In genomic region chr16:56671706-56672105, GRCh38 we compare ENCODE assay signal across 1 cellular context.
TF ChIP-seq lines count a peak whose summit lies in the region.

No MANE protein-coding gene starts in this region.

TF ChIP-seq in endothelial cell of umbilical vein, 7 proteins besides CTCF, POLR2A, EP300 and RAD21:
- TF ChIP-seq GATA2 (IDR thresholded peaks at IDR 0.05; ENCODE audit: insufficient read depth, insufficient read length, low read depth, low read length): no peak
- no peak for TF ChIP-seq MAX (IDR thresholded peaks at IDR 0.05; ENCODE audit: insufficient read depth, insufficient read length)
- TF ChIP-seq MYC (IDR thresholded peaks at IDR 0.05; ENCODE audit: low read depth, low read length): no peak
- no peak for TF ChIP-seq FOS (IDR thresholded peaks at IDR 0.05; ENCODE audit: borderline replicate concordance, insufficient read depth, low read length)
TF ChIP-seq in endothelial cell of umbilical vein: peak in this region for 0.
